In genomic region chr3:192857148-192857735, GRCh38 we compare ENCODE assay signal across 13 cellular contexts.
DNase-seq lines count a peak whose midpoint lies in the region; ATAC-seq, FAIRE-seq and TF ChIP-seq lines count a peak whose summit lies in the region.
"Had no signal": no experiment of that assay in that cellular context is flagged by ENCODE, and none has a peak within 500 bp of the region (broad histone marks: within the 10 kb centered on the region; RNA-seq: fewer than 3 reads in every experiment).

No MANE protein-coding gene starts in this region.

- peaks cover 12% of the 10 kb centered on the region for H3K36me3 Mint-ChIP-seq in astrocyte (ENCODE audit: low read depth, unreplicated experiment)
- no peaks in the 10 kb centered on the region for H3K36me3 Mint-ChIP-seq in natural killer cell
- H3K36me3 Mint-ChIP-seq: CD8-positive, alpha-beta memory T cell had no signal

- peaks cover 17% of the 10 kb centered on the region for H3K4me1 ChIP-seq in astrocyte (ENCODE audit: insufficient read depth, low read length)
- H3K4me1 ChIP-seq: BLaER1 had no signal

- DNase-seq in AG08396 (ENCODE audit: low spot score) (peak; percentile 49), EH (ENCODE audit: low read depth) (peak; percentile 68), astrocyte (ENCODE audit: low read depth) (no peak), ureter (ENCODE audit: low spot score) (no peak), LoVo (ENCODE audit: low spot score) (no peak), natural killer cell (no peak)
- DNase-seq: CD8-positive, alpha-beta memory T cell; Karpas-422; NCI-H1417 treated with DMSO at 0.1 percent for 48 hours; NCI-H2029; NCI-H524 had no signal

- no peak for FAIRE-seq in astrocyte (lab: Jason Lieb, UNC)

- H3K27ac Mint-ChIP-seq in astrocyte (ENCODE audit: unreplicated experiment) (no peak overlapping the region), natural killer cell (no peak overlapping the region)
- H3K27ac Mint-ChIP-seq: CD8-positive, alpha-beta memory T cell had no signal

- H4K20me1 ChIP-seq in astrocyte (ENCODE audit: insufficient read depth, low read length) (peaks cover 72% of the 10 kb centered on the region), neural cell (ENCODE audit: insufficient read depth) (no peaks in the 10 kb centered on the region)
- H4K20me1 ChIP-seq: BLaER1 had no signal

- H3K27me3 Mint-ChIP-seq in astrocyte (ENCODE audit: low read depth, unreplicated experiment) = no peaks in the 10 kb centered on the region
- H3K27me3 Mint-ChIP-seq in natural killer cell (ENCODE audit: low read depth in 2 of 2) = peaks cover 0 to 3% of the 10 kb centered on the region in 2 donors

- intact Hi-C loops in natural killer cell (cut with micrococcal nuclease) = no loop called here

- H3K9me3 Mint-ChIP-seq in astrocyte (ENCODE audit: unreplicated experiment) (peaks cover 3% of the 10 kb centered on the region), natural killer cell (no peaks in the 10 kb centered on the region)

- TF ChIP-seq CTCF in astrocyte (IDR thresholded peaks at IDR 0.05; ENCODE audit: insufficient read depth, low read depth, low read length) (no peak), neural cell (IDR thresholded peaks at IDR 0.05; ENCODE audit: poor library complexity, severe bottlenecking) (no peak), natural killer cell (IDR thresholded peaks at IDR 0.05) (no peak)

- H3K27me3 ChIP-seq in astrocyte (ENCODE audit: insufficient read depth, low read length) (no peaks in the 10 kb centered on the region), neural cell (ENCODE audit: insufficient read depth, low read depth, low read length) (no peaks in the 10 kb centered on the region)
- H3K27me3 ChIP-seq: BLaER1 had no signal

- H3K9me3 ChIP-seq in astrocyte (ENCODE audit: insufficient read depth, low read depth, low read length) (no peaks in the 10 kb centered on the region), neural cell (ENCODE audit: low read length) (peaks cover 4% of the 10 kb centered on the region)

- H3F3A ChIP-seq in neural cell (ENCODE audit: insufficient read depth, low read length, poor library complexity, severe bottlenecking) = no peaks in the 10 kb centered on the region

- H3K9me2 ChIP-seq in neural cell (ENCODE audit: insufficient read depth, low read length) = no peaks in the 10 kb centered on the region

- H3K9ac ChIP-seq in astrocyte (ENCODE audit: low read length) = peak overlapping the region; percentile 22
- H3K9ac ChIP-seq in neural cell (ENCODE audit: low read length) = peak overlapping the region; percentile 22
- H3K9ac ChIP-seq: BLaER1 had no signal

- no peak overlapping the region for H3K4me3 Mint-ChIP-seq in astrocyte (ENCODE audit: unreplicated experiment)
- no peak overlapping the region for H3K4me3 Mint-ChIP-seq in natural killer cell
- H3K4me3 Mint-ChIP-seq: CD8-positive, alpha-beta memory T cell had no signal

- TF ChIP-seq RAD21 in neural cell (conservative IDR thresholded peaks at IDR 0.05) = no peak

- no peak for ATAC-seq in natural killer cell

- TF ChIP-seq EP300 in neural cell (conservative IDR thresholded peaks at IDR 0.05; ENCODE audit: poor library complexity, severe bottlenecking) = no peak

- H3K4me2 ChIP-seq in astrocyte (ENCODE audit: low read length) = peak overlapping the region; percentile 43
- no peak overlapping the region for H3K4me2 ChIP-seq in neural cell (ENCODE audit: low read length)
- H3K4me2 ChIP-seq: BLaER1 had no signal

- H3K36me3 ChIP-seq in astrocyte (ENCODE audit: insufficient read depth, low read length) (no peaks in the 10 kb centered on the region), neural cell (ENCODE audit: insufficient read depth, low read length) (no peaks in the 10 kb centered on the region)
- H3K36me3 ChIP-seq: BLaER1 had no signal

- H3K4me3 ChIP-seq in astrocyte (ENCODE audit: insufficient read depth, low read depth, low read length) = no peak overlapping the region
- no peak overlapping the region for H3K4me3 ChIP-seq in neural cell (ENCODE audit: low read length)
- H3K4me3 ChIP-seq: BLaER1 had no signal

- H2AFZ ChIP-seq in astrocyte (ENCODE audit: low read depth, low read length) (no peak overlapping the region), neural cell (ENCODE audit: low read depth, low read length) (no peak overlapping the region)

- H3K4me1 Mint-ChIP-seq in astrocyte (ENCODE audit: low read depth, unreplicated experiment) (peaks cover 20% of the 10 kb centered on the region), natural killer cell (no peaks in the 10 kb centered on the region)

- no peak overlapping the region for H3K27ac ChIP-seq in astrocyte (ENCODE audit: low read depth, low read length)
- peak overlapping the region; percentile 58 for H3K27ac ChIP-seq in neural cell (ENCODE audit: low read length)
- H3K27ac ChIP-seq: BLaER1 had no signal

- H3K79me2 ChIP-seq in astrocyte (ENCODE audit: insufficient read depth, low read length) (peaks cover 94% of the 10 kb centered on the region), neural cell (replicated peaks; ENCODE audit: insufficient read depth, low read length) (peaks cover 4% of the 10 kb centered on the region)

TF ChIP-seq in neural cell, 6 proteins besides CTCF, POLR2A, EP300 and RAD21:
- TF ChIP-seq POLR2AphosphoS5 (IDR thresholded peaks at IDR 0.05) (no peak), SMC3 (conservative IDR thresholded peaks at IDR 0.05; ENCODE audit: poor library complexity) (no peak), MXI1 (conservative IDR thresholded peaks at IDR 0.05; ENCODE audit: poor library complexity, severe bottlenecking) (no peak), REST (IDR thresholded peaks at IDR 0.05; ENCODE audit: borderline replicate concordance) (no peak), TAF1 (IDR thresholded peaks at IDR 0.05; ENCODE audit: low read depth) (no peak), EZH2 (IDR thresholded peaks at IDR 0.05; ENCODE audit: borderline replicate concordance, insufficient read depth, low read length, poor library complexity, severe bottlenecking) (no peak)

Comparison
In these comparisons a context has a peak if more than half of its experiments do, and no peak if none do; other contexts are left out.
1. DNase-seq: peak in AG08396 (single experiment) and EH (single experiment); none in astrocyte (single experiment), ureter (single experiment), LoVo (single experiment) and natural killer cell (single experiment).